In genomic region chr15:72203507-72203837, GRCh38 we compare ENCODE assay signal across 8 cellular contexts. TPM values are rescaled to one million over a fixed set of nuclear protein-coding genes. Genes with fewer than 3 reads are reported as not detected.
DNase-seq lines count a peak whose midpoint lies in the region; ATAC-seq, FAIRE-seq and TF ChIP-seq lines count a peak whose summit lies in the region.

No MANE protein-coding gene starts in this region.

- DNase-seq in HK-2 (ENCODE audit: unreplicated experiment) (peak; percentile 71), adipocyte (ENCODE audit: low read depth) (peak; percentile 82), heart left ventricle (peak; percentile 77 to 92 (median 85)), small intestine (peak; percentile 39)
- DNase-seq in activated CD4-positive, alpha-beta T cell treated with anti-CD3 and anti-CD28 coated beads for 1 hour, result no peak

- TF ChIP-seq CTCF in heart left ventricle (IDR thresholded peaks at IDR 0.05), result no peak

- H3K36me3 ChIP-seq in adipocyte (ENCODE audit: control insufficient read depth, insufficient read depth, low read length, severe bottlenecking) (peaks cover 100% of the 10 kb centered on the region), heart left ventricle (peaks cover 6 to 100% (median 97%) of the 10 kb centered on the region in 9 donors), small intestine (ENCODE audit: control insufficient read depth in 2 of 2, insufficient read depth in 2 of 2, low read length in 2 of 2) (peaks cover 16 to 35% of the 10 kb centered on the region in 2 donors)

- ATAC-seq in heart left ventricle, result peak; percentile 85 to 95 (median 90)
- ATAC-seq in GM18867 (IDR thresholded peaks at IDR 0.05; ENCODE audit: unreplicated experiment), result no peak
- ATAC-seq in HG02981 (IDR thresholded peaks at IDR 0.05; ENCODE audit: unreplicated experiment), result no peak
- ATAC-seq in HG03565 (IDR thresholded peaks at IDR 0.05; ENCODE audit: unreplicated experiment), result no peak

- intact Hi-C loops in heart left ventricle (cut with DNase I), result loop anchor here in 7 of 10 donors (1.0 to 10.0 kb wide), 6 partner anchors 27 to 84 kb away; partner anchors contain the start of genes PKM (in 3 of the 7) and PARP6 (in 1 of the 7)

- H3K4me1 ChIP-seq in adipocyte (ENCODE audit: control insufficient read depth, insufficient read depth, low read length) (peaks cover 44% of the 10 kb centered on the region), heart left ventricle (peaks cover 6 to 54% (median 45%) of the 10 kb centered on the region in 12 donors), small intestine (ENCODE audit: control insufficient read depth in 2 of 2, insufficient read depth in 1 of 2, low read depth in 1 of 2, low read length in 1 of 2) (peaks cover 0 to 3% of the 10 kb centered on the region in 2 donors)

- FAIRE-seq in small intestine (lab: Jason Lieb, UNC), result no peak

- no peaks in the 10 kb centered on the region for H3K9me3 ChIP-seq in adipocyte (ENCODE audit: control insufficient read depth, low read length)
- no peaks in the 10 kb centered on the region for H3K9me3 ChIP-seq in heart left ventricle
- H3K9me3 ChIP-seq in small intestine (ENCODE audit: control insufficient read depth, low read depth), result no peaks in the 10 kb centered on the region

- no peak for TF ChIP-seq POLR2A in heart left ventricle (IDR thresholded peaks at IDR 0.05)

- H3K27me3 ChIP-seq in adipocyte (replicated peaks; ENCODE audit: control insufficient read depth, insufficient read depth, low read length) (no peaks in the 10 kb centered on the region), heart left ventricle (no peaks in the 10 kb centered on the region), small intestine (ENCODE audit: control insufficient read depth in 2 of 2, insufficient read depth in 2 of 2, low read length in 2 of 2) (no peaks in the 10 kb centered on the region)

- 19 to 26% (median 21%) methylated on average over 4 to 5 of the region's 5 CpGs for WGBS in heart left ventricle, 4 donors
- WGBS in small intestine, 3 donors, result 32 to 37% (median 37%) methylated on average over 5 of the region's 5 CpGs

- H3K4me3 ChIP-seq in adipocyte (ENCODE audit: low read length), result no peak overlapping the region
- no peak overlapping the region for H3K4me3 ChIP-seq in heart left ventricle
- H3K4me3 ChIP-seq in small intestine (ENCODE audit: low read depth in 1 of 2, low read length in 2 of 2), result no peak overlapping the region

- H3K27ac ChIP-seq in heart left ventricle, result peak overlapping the region in 9 of 12 donors; percentile 52 to 80 (median 71)
- H3K27ac ChIP-seq in small intestine (ENCODE audit: low read depth in 1 of 2, low read length in 1 of 2), result no peak overlapping the region

- no peak overlapping the region for H3K9ac ChIP-seq in adipocyte (ENCODE audit: low read length)

RNA-seq across cellular contexts. Expression of gene GRAMD2A, which starts 5.9 kb away (rescaled TPM):
- total RNA-seq in heart left ventricle, result under 1 TPM in 1 of 9 donors, not detected in 8; 0.45 TPM
- polyA plus RNA-seq in heart left ventricle (under 1 TPM in 1 of 2 donors, not detected in 1; 0.03 TPM), small intestine (1 to 10 TPM in 2 of 3 donors, under 1 TPM in 1; 0.67 to 7.0 (median 1.4) TPM)

RNA-seq across cellular contexts. Expression of gene PKM, which starts 27.5 kb away (rescaled TPM):
- 1,000 to 10,000 TPM in 4 of 9 donors, 100 to 1,000 TPM in 5; 648 to 1,279 (median 923) TPM for total RNA-seq in heart left ventricle
- polyA plus RNA-seq in heart left ventricle (100 to 1,000 TPM; 602 to 887 TPM), small intestine (100 to 1,000 TPM; 243 to 362 (median 254) TPM)

Comparison
In these comparisons a context has a peak if more than half of its experiments do, and no peak if none do; other contexts are left out.
1. ATAC-seq: peak in heart left ventricle (4 of 4); none in GM18867 (single experiment), HG02981 (single experiment) and HG03565 (single experiment).
2. H3K27ac ChIP-seq: peak in heart left ventricle (9 of 12); none in small intestine (0 of 2).